8 cellular contexts compared by ENCODE assay signal in the genomic region with DNA sequence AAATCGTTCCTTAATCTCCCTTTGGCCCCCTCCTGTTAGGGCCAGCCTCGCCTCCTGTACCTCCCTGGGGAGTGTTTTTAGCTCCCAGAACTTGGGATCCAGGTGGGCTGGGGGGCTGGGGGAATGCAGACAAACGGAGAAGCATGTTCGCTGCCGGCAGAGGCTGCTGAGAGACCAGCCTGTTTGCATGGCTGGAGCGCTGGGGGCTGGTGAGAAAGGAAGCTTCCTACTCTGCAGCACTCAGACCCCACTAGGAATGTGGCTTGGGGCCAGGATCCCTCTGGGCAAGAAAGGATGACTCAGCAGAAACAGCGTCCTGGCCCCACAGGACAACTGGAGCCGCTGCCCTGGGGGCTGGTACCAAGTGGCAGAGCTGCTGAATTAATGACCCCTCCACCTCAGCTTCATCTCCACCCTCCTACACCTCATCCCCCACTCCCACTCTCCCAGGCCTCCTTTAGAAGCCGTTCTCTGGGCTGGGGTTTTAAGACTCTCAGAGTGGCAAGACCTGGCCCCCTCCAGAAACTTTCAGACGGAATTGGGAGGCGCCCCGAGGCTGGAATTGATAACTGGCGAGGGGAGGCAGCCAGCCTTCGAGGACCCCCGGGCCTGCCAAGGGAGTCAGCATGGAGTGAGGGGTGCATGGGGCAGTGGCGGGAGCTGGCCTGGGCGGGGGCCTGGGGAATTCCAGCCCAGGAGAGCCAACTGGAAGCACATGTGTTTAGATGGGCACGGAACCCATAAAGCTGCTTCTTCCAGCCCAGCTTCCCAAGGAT. TPM values are rescaled to one million over a fixed set of nuclear protein-coding genes. Genes with fewer than 3 reads are reported as not detected.
DNase-seq lines count a peak whose midpoint lies in the region; ATAC-seq, FAIRE-seq and TF ChIP-seq lines count a peak whose summit lies in the region.

No MANE protein-coding gene starts in this region.

- intact Hi-C loops in PC-3 (cut with micrococcal nuclease), result no loop called here
- intact Hi-C loops in HepG2 (cut with micrococcal nuclease; ENCODE audit: unreplicated experiment), result loop anchor here (5.0 kb wide), 2 partner anchors 120 to 190 kb away; partner anchors contain the start of genes AHCYL1 and CSF1
- intact Hi-C loops in tibial artery (cut with DNase I; ENCODE audit: low total_unique reads), result loop anchor here (10.0 kb wide), 1 partner anchor 123 kb away; the partner anchor contains the start of gene CSF1

- POLR2A ChIA-PET in PC-3 (lab: Charles Lee; ENCODE audit: unreplicated experiment) (no interaction called here), HepG2 (lab: Yijun Ruan, JAX) (interaction anchor here (1.4 kb wide), 1 partner anchor 104 kb away, joined by 3 read pairs; no protein-coding TSS in a partner anchor)

- no peaks in the 10 kb centered on the region for H3K27me3 Mint-ChIP-seq in activated T-cell treated with anti-CD3 and anti-CD28 coated beads, Interleukin-2, amount 50 U/mL, for 24 hours
- no peaks in the 10 kb centered on the region for H3K27me3 Mint-ChIP-seq in activated T-cell treated with anti-CD3 and anti-CD28 coated beads, Interleukin-2, amount 50 U/mL, for 72 hours (ENCODE audit: low read depth)

- CTCF ChIA-PET in PC-3 (lab: Charles Lee) (no interaction called here), HepG2 (lab: Yijun Ruan, JAX; ENCODE audit: low intra/inter-chr PET ratio, low total read pairs) (no interaction called here)

- H3K79me2 ChIP-seq in PC-3 (ENCODE audit: low read length) (no peaks in the 10 kb centered on the region), HepG2 (ENCODE audit: insufficient read depth, low read length) (no peaks in the 10 kb centered on the region)

- TF ChIP-seq CTCF in PC-3 (conservative IDR thresholded peaks at IDR 0.05; ENCODE audit: low read depth, low read length) (no peak), HepG2 (CRISPR knock-in tag; IDR thresholded peaks at IDR 0.05) (peak; percentile 64), tibial artery (IDR thresholded peaks at IDR 0.05) (no peak)

- no peaks in the 10 kb centered on the region for H3K9me3 ChIP-seq in PC-3 (ENCODE audit: low read length)
- H3K9me3 ChIP-seq in HepG2 (ENCODE audit: low read length), result no peaks in the 10 kb centered on the region
- H3K9me3 ChIP-seq in tibial artery, result no peaks in the 10 kb centered on the region

- TF ChIP-seq POLR2A in HepG2 (IDR thresholded peaks at IDR 0.05; ENCODE audit: insufficient read depth in 1 of 2, low read depth in 2 of 2, low read length in 2 of 2), result no peak

- H3K4me3 Mint-ChIP-seq in activated T-cell treated with anti-CD3 and anti-CD28 coated beads, Interleukin-2, amount 50 U/mL, for 24 hours, result no peak overlapping the region
- H3K4me3 Mint-ChIP-seq in activated T-cell treated with anti-CD3 and anti-CD28 coated beads, Interleukin-2, amount 50 U/mL, for 72 hours, result no peak overlapping the region

- H3K4me1 Mint-ChIP-seq in activated T-cell treated with anti-CD3 and anti-CD28 coated beads, Interleukin-2, amount 50 U/mL, for 24 hours (ENCODE audit: low read depth), result peaks cover 85% of the 10 kb centered on the region
- peaks cover 70% of the 10 kb centered on the region for H3K4me1 Mint-ChIP-seq in activated T-cell treated with anti-CD3 and anti-CD28 coated beads, Interleukin-2, amount 50 U/mL, for 72 hours (ENCODE audit: low read depth)

- peak; percentile 54 for FAIRE-seq in HepG2 (lab: Jason Lieb, UNC)

- H3F3A ChIP-seq in PC-3 (ENCODE audit: low read length, unreplicated experiment), result no peaks in the 10 kb centered on the region

- BruUV-seq in PC-3 (replicated peaks; lab: Mats Ljungman, UMichigan), result no TSS peak
- BruUV-seq in HepG2 (replicated peaks; lab: Mats Ljungman, UMichigan), result no TSS peak

- H3K4me3 ChIP-seq in PC-3 (ENCODE audit: low read length) (no peak overlapping the region), HepG2 (replicated peaks in 1 of 3; ENCODE audit: insufficient read depth in 1 of 3, low read depth in 2 of 3, low read length in 3 of 3) (peak overlapping the region in 1 of 3 experiments; percentile 49; a peak in 2 of 6 replicates), tibial artery (no peak overlapping the region)

- H3K9me2 ChIP-seq in PC-3 (replicated peaks; ENCODE audit: low read length), result no peaks in the 10 kb centered on the region

- in situ Hi-C loops in HepG2 (cut with HindIII; ENCODE audit: extremely low pct_ligation_motif_present, low pct_unique_long_range_greater_than_20kb), result no loop called here

- DNase-seq in activated T-cell treated with anti-CD3 and anti-CD28 coated beads, Interleukin-2, amount 50 U/mL, for 24 hours, result peak; percentile 27
- DNase-seq in activated T-cell treated with anti-CD3 and anti-CD28 coated beads, Interleukin-2, amount 50 U/mL, for 72 hours, result no peak
- peak; percentile 76 for DNase-seq in PC-3
- DNase-seq in dedifferentiated amniotic fluid mesenchymal stem cell (ENCODE audit: extremely low spot score), result peak; percentile 91
- peak; percentile 75 for DNase-seq in HepG2 (ENCODE audit: low spot score)
- DNase-seq in tibial artery, result peak; percentile 62 to 82

- no peaks in the 10 kb centered on the region for H3K36me3 ChIP-seq in PC-3 (ENCODE audit: low read depth, low read length)
- H3K36me3 ChIP-seq in HepG2 (replicated peaks in 1 of 2; ENCODE audit: control insufficient read depth in 1 of 2, insufficient read depth in 2 of 2, low read length in 2 of 2), result no peaks in the 10 kb centered on the region
- H3K36me3 ChIP-seq in tibial artery, result no peaks in the 10 kb centered on the region

- H3K9me3 Mint-ChIP-seq in activated T-cell treated with anti-CD3 and anti-CD28 coated beads, Interleukin-2, amount 50 U/mL, for 24 hours, result no peaks in the 10 kb centered on the region
- no peaks in the 10 kb centered on the region for H3K9me3 Mint-ChIP-seq in activated T-cell treated with anti-CD3 and anti-CD28 coated beads, Interleukin-2, amount 50 U/mL, for 72 hours

- no peaks in the 10 kb centered on the region for H3K36me3 Mint-ChIP-seq in activated T-cell treated with anti-CD3 and anti-CD28 coated beads, Interleukin-2, amount 50 U/mL, for 24 hours (ENCODE audit: low read depth)
- no peaks in the 10 kb centered on the region for H3K36me3 Mint-ChIP-seq in activated T-cell treated with anti-CD3 and anti-CD28 coated beads, Interleukin-2, amount 50 U/mL, for 72 hours (ENCODE audit: insufficient read depth in 2 of 2)

- H3K27ac ChIP-seq in PC-3 (ENCODE audit: low read length) (peak overlapping the region; percentile 18; the same call in 1 of the 2 replicates), HepG2 (ENCODE audit: extremely low read length, insufficient read depth, low read length) (no peak overlapping the region), tibial artery (peak overlapping the region; percentile 33 to 46)

- no peak overlapping the region for H3K9ac ChIP-seq in PC-3 (ENCODE audit: low read length)
- peak overlapping the region; percentile 23; the same call in 1 of the 2 replicates for H3K9ac ChIP-seq in HepG2 (ENCODE audit: insufficient read depth, low read depth, low read length)

- H3K4me2 ChIP-seq in PC-3 (ENCODE audit: low read length) (peak overlapping the region; percentile 24), HepG2 (ENCODE audit: low read depth, low read length) (peak overlapping the region; percentile 69)

- H3K27me3 ChIP-seq in PC-3 (ENCODE audit: low read length) (no peaks in the 10 kb centered on the region), HepG2 (ENCODE audit: control insufficient read depth in 1 of 2, insufficient read depth in 2 of 2, low read length in 2 of 2) (no peaks in the 10 kb centered on the region), tibial artery (no peaks in the 10 kb centered on the region)

- TF ChIP-seq RAD21 in HepG2 (CRISPR knock-in tag; IDR thresholded peaks at IDR 0.05), result no peak

- 55% methylated on average over 15 of the region's 18 CpGs for WGBS in HepG2 (ENCODE audit: low lambda C conversion rate)

- H2AFZ ChIP-seq in PC-3 (ENCODE audit: low read length) (peak overlapping the region; percentile 46; the same call in 1 of the 2 replicates), HepG2 (ENCODE audit: low read length) (no peak overlapping the region)

- H4K20me1 ChIP-seq in PC-3 (ENCODE audit: low read length) (no peaks in the 10 kb centered on the region), HepG2 (ENCODE audit: insufficient read depth, low read length) (no peaks in the 10 kb centered on the region)

- H3K4me1 ChIP-seq in PC-3 (ENCODE audit: insufficient read depth, low read length) (peaks cover 39% of the 10 kb centered on the region), HepG2 (ENCODE audit: insufficient read depth, low read length) (peaks cover 71% of the 10 kb centered on the region), tibial artery (peaks cover 0 to 55% (median 29%) of the 10 kb centered on the region in 4 donors)

- no peak for TF ChIP-seq EP300 in HepG2 (IDR thresholded peaks at IDR 0.05; ENCODE audit: low read depth in 2 of 2, low read length in 2 of 2)
- TF ChIP-seq EP300 in HepG2 (CRISPR knock-in tag; IDR thresholded peaks at IDR 0.05; ENCODE audit: borderline replicate concordance), result no peak

- no peak for ATAC-seq in activated T-cell treated with anti-CD3 and anti-CD28 coated beads, Interleukin-2, amount 50 U/mL, for 72 hours (replicated peaks in 1 of 2)
- ATAC-seq in PC-3, result peak; percentile 15
- peak; percentile 26 for ATAC-seq in HepG2
- ATAC-seq in GM18867 (IDR thresholded peaks at IDR 0.05; ENCODE audit: unreplicated experiment), result no peak
- no peak for ATAC-seq in HG02642 (IDR thresholded peaks at IDR 0.05; ENCODE audit: poor library complexity, unreplicated experiment)

- no peak overlapping the region for H3K27ac Mint-ChIP-seq in activated T-cell treated with anti-CD3 and anti-CD28 coated beads, Interleukin-2, amount 50 U/mL, for 24 hours
- no peak overlapping the region for H3K27ac Mint-ChIP-seq in activated T-cell treated with anti-CD3 and anti-CD28 coated beads, Interleukin-2, amount 50 U/mL, for 72 hours

RNA-seq across cellular contexts. Expression of gene EPS8L3, which starts 28.5 kb away (rescaled TPM):
- not detected for total RNA-seq in activated T-cell treated with anti-CD3 and anti-CD28 coated beads, Interleukin-2, amount 50 U/mL, for 72 hours
- total RNA-seq in PC-3 (2014; rRNA removed), result not detected in 2 replicates
- 7.6 and 18.2 TPM in 2 replicates for total RNA-seq in HepG2 (2016; rRNA removed; fragmentation: Illumina TruSeq; extraction: Trizol)
- total RNA-seq in HepG2 (2016; cell fraction: cytosol; rRNA removed; fragmentation: Illumina TruSeq; extraction: Trizol; ENCODE audit: low read depth), result 3.1 and 3.5 TPM in 2 replicates
- total RNA-seq in HepG2 (2016; cell fraction: insoluble cytoplasmic fraction; rRNA removed; fragmentation: Illumina TruSeq; extraction: Trizol), result 6.3 and 18.1 TPM in 2 replicates
- total RNA-seq in HepG2 (2016; cell fraction: membrane; rRNA removed; fragmentation: Illumina TruSeq; extraction: Trizol), result 4.6 and 5.1 TPM in 2 replicates
- 21.5 and 27.6 TPM in 2 replicates for total RNA-seq in HepG2 (2016; cell fraction: nucleus; rRNA removed; fragmentation: Illumina TruSeq; extraction: Trizol)
- 106 and 127 TPM in 2 replicates for polyA plus RNA-seq in HepG2 (2011; rRNA removed)
- polyA plus RNA-seq in HepG2 (2011; cell fraction: cytosol; rRNA removed), result 24.6 and 30.4 TPM in 2 replicates
- polyA plus RNA-seq in HepG2 (2011; cell fraction: nucleus; rRNA removed), result 854 and 1,047 TPM in 2 replicates
- polyA plus RNA-seq in HepG2 (2012), result 79.1 and 95.8 TPM in 2 replicates
- 3.0 and 3.7 TPM in 2 replicates for polyA plus RNA-seq in HepG2 (2016; cell fraction: cytosol; fragmentation: Illumina TruSeq; extraction: Trizol; ENCODE audit: low read depth)
- 11.9 and 13.8 TPM in 2 replicates for polyA plus RNA-seq in HepG2 (2016; cell fraction: insoluble cytoplasmic fraction; fragmentation: Illumina TruSeq; extraction: Trizol; ENCODE audit: low read depth)
- 4.6 and 5.0 TPM in 2 replicates for polyA plus RNA-seq in HepG2 (2016; cell fraction: membrane; fragmentation: Illumina TruSeq; extraction: Trizol; ENCODE audit: low read depth)
- polyA plus RNA-seq in HepG2 (2016; cell fraction: nucleus; fragmentation: Illumina TruSeq; extraction: Trizol; ENCODE audit: insufficient read depth, low read depth), result 139 and 140 TPM in 2 replicates
- 2.2 and 43.5 TPM in 2 replicates for polyA minus RNA-seq in HepG2 (2011; rRNA and poly(A)+ RNA removed; ENCODE audit: low replicate concordance)
- polyA minus RNA-seq in HepG2 (2011; cell fraction: cytosol; rRNA and poly(A)+ RNA removed), result 15.7 and 17.0 TPM in 2 replicates
- polyA minus RNA-seq in HepG2 (2011; cell fraction: nucleus; rRNA and poly(A)+ RNA removed), result 107 and 127 TPM in 2 replicates

RNA-seq across cellular contexts. Expression of gene GSTM3, which starts 51.4 kb away (rescaled TPM):
- 10 to 100 TPM in 1 of 2 donors, 1 to 10 TPM in 1; 8.1 to 13.3 TPM for total RNA-seq in activated T-cell treated with anti-CD3 and anti-CD28 coated beads, Interleukin-2, amount 50 U/mL, for 72 hours
- 76.6 and 80.9 TPM in 2 replicates for total RNA-seq in PC-3 (2014; rRNA removed)
- 127 and 150 TPM in 2 replicates for total RNA-seq in HepG2 (2016; rRNA removed; fragmentation: Illumina TruSeq; extraction: Trizol)
- 35.2 and 40.3 TPM in 2 replicates for total RNA-seq in HepG2 (2016; cell fraction: cytosol; rRNA removed; fragmentation: Illumina TruSeq; extraction: Trizol; ENCODE audit: low read depth)
- 127 and 162 TPM in 2 replicates for total RNA-seq in HepG2 (2016; cell fraction: insoluble cytoplasmic fraction; rRNA removed; fragmentation: Illumina TruSeq; extraction: Trizol)
- total RNA-seq in HepG2 (2016; cell fraction: membrane; rRNA removed; fragmentation: Illumina TruSeq; extraction: Trizol), result 35.2 and 39.0 TPM in 2 replicates
- total RNA-seq in HepG2 (2016; cell fraction: nucleus; rRNA removed; fragmentation: Illumina TruSeq; extraction: Trizol), result 49.3 and 64.9 TPM in 2 replicates
- 124 and 142 TPM in 2 replicates for polyA plus RNA-seq in HepG2 (2011; rRNA removed)
- 105 and 126 TPM in 2 replicates for polyA plus RNA-seq in HepG2 (2011; cell fraction: cytosol; rRNA removed)
- 39.2 and 41.5 TPM in 2 replicates for polyA plus RNA-seq in HepG2 (2011; cell fraction: nucleus; rRNA removed)
- polyA plus RNA-seq in HepG2 (2012), result 102 and 104 TPM in 2 replicates
- polyA plus RNA-seq in HepG2 (2016; cell fraction: cytosol; fragmentation: Illumina TruSeq; extraction: Trizol; ENCODE audit: low read depth), result 37.0 and 38.1 TPM in 2 replicates
- 128 and 138 TPM in 2 replicates for polyA plus RNA-seq in HepG2 (2016; cell fraction: insoluble cytoplasmic fraction; fragmentation: Illumina TruSeq; extraction: Trizol; ENCODE audit: low read depth)
- 28.9 and 29.1 TPM in 2 replicates for polyA plus RNA-seq in HepG2 (2016; cell fraction: membrane; fragmentation: Illumina TruSeq; extraction: Trizol; ENCODE audit: low read depth)
- 66.5 and 79.1 TPM in 2 replicates for polyA plus RNA-seq in HepG2 (2016; cell fraction: nucleus; fragmentation: Illumina TruSeq; extraction: Trizol; ENCODE audit: insufficient read depth, low read depth)
- 34.6 and 95.6 TPM in 2 replicates for polyA minus RNA-seq in HepG2 (2011; rRNA and poly(A)+ RNA removed; ENCODE audit: low replicate concordance)
- polyA minus RNA-seq in HepG2 (2011; cell fraction: cytosol; rRNA and poly(A)+ RNA removed), result 31.6 and 39.1 TPM in 2 replicates
- 15.7 and 24.2 TPM in 2 replicates for polyA minus RNA-seq in HepG2 (2011; cell fraction: nucleus; rRNA and poly(A)+ RNA removed)

Comparison
In these comparisons a context has a peak if more than half of its experiments do, and no peak if none do; other contexts are left out.
1. DNase-seq: peak in activated T-cell treated with anti-CD3 and anti-CD28 coated beads, Interleukin-2, amount 50 U/mL, for 24 hours (single experiment), PC-3 (single experiment), dedifferentiated amniotic fluid mesenchymal stem cell (single experiment), HepG2 (single experiment) and tibial artery (2 of 2); none in activated T-cell treated with anti-CD3 and anti-CD28 coated beads, Interleukin-2, amount 50 U/mL, for 72 hours (0 of 2).
2. ATAC-seq: peak in PC-3 (single experiment) and HepG2 (single experiment); none in activated T-cell treated with anti-CD3 and anti-CD28 coated beads, Interleukin-2, amount 50 U/mL, for 72 hours (0 of 2), GM18867 (single experiment) and HG02642 (single experiment).